Comparison of ENCODE assay signal across 1 cellular context in genomic region chr6:37142047-37142614, GRCh38.
TF ChIP-seq lines count a peak whose summit lies in the region.

No MANE protein-coding gene starts in this region.

TF ChIP-seq in HCT116, 20 proteins besides CTCF, POLR2A, EP300 and RAD21 (continued from another document):
- no peak for TF ChIP-seq ZBTB33 (IDR thresholded peaks at IDR 0.05; ENCODE audit: extremely low read depth, insufficient replicate concordance, low read length)
